Comparison of ENCODE assay signal across 1 cellular context in the genomic region with DNA sequence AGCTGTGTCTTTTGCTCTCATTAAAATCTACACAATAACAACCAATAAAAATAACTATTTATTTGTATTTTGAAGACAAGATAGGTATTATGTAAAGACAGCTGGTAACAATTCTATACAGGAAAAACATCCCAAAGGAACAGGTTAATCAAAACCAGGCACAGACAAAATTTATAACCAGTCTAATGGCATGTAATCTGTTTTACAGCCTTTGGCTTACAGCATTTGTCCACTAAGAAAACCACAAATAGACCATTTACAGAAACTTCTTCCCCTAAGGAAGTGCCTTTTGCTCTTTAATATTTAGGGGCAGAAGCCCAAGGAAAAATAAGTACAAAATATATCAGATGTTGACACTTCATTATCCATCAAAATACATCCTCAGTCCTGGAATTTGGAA.
TF ChIP-seq lines count a peak whose summit lies in the region.

No MANE protein-coding gene starts in this region.

TF ChIP-seq in GM23338, 12 proteins besides CTCF, POLR2A, EP300 and RAD21 (continued from another document):
- TF ChIP-seq, protein P1, sequence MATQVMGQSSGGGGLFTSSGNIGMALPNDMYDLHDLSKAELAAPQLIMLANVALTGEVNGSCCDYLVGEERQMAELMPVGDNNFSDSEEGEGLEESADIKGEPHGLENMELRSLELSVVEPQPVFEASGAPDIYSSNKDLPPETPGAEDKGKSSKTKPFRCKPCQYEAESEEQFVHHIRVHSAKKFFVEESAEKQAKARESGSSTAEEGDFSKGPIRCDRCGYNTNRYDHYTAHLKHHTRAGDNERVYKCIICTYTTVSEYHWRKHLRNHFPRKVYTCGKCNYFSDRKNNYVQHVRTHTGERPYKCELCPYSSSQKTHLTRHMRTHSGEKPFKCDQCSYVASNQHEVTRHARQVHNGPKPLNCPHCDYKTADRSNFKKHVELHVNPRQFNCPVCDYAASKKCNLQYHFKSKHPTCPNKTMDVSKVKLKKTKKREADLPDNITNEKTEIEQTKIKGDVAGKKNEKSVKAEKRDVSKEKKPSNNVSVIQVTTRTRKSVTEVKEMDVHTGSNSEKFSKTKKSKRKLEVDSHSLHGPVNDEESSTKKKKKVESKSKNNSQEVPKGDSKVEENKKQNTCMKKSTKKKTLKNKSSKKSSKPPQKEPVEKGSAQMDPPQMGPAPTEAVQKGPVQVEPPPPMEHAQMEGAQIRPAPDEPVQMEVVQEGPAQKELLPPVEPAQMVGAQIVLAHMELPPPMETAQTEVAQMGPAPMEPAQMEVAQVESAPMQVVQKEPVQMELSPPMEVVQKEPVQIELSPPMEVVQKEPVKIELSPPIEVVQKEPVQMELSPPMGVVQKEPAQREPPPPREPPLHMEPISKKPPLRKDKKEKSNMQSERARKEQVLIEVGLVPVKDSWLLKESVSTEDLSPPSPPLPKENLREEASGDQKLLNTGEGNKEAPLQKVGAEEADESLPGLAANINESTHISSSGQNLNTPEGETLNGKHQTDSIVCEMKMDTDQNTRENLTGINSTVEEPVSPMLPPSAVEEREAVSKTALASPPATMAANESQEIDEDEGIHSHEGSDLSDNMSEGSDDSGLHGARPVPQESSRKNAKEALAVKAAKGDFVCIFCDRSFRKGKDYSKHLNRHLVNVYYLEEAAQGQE (IDR thresholded peaks at IDR 0.05; ENCODE audit: unreplicated experiment), result no peak
- TF ChIP-seq NANOG (IDR thresholded peaks at IDR 0.05; ENCODE audit: borderline replicate concordance), result no peak
- TF ChIP-seq STAT1 (IDR thresholded peaks at IDR 0.05; ENCODE audit: unreplicated experiment), result no peak
- TF ChIP-seq EZH2phosphoT487 (IDR thresholded peaks at IDR 0.05; ENCODE audit: unreplicated experiment), result no peak
- TF ChIP-seq, protein P2, sequence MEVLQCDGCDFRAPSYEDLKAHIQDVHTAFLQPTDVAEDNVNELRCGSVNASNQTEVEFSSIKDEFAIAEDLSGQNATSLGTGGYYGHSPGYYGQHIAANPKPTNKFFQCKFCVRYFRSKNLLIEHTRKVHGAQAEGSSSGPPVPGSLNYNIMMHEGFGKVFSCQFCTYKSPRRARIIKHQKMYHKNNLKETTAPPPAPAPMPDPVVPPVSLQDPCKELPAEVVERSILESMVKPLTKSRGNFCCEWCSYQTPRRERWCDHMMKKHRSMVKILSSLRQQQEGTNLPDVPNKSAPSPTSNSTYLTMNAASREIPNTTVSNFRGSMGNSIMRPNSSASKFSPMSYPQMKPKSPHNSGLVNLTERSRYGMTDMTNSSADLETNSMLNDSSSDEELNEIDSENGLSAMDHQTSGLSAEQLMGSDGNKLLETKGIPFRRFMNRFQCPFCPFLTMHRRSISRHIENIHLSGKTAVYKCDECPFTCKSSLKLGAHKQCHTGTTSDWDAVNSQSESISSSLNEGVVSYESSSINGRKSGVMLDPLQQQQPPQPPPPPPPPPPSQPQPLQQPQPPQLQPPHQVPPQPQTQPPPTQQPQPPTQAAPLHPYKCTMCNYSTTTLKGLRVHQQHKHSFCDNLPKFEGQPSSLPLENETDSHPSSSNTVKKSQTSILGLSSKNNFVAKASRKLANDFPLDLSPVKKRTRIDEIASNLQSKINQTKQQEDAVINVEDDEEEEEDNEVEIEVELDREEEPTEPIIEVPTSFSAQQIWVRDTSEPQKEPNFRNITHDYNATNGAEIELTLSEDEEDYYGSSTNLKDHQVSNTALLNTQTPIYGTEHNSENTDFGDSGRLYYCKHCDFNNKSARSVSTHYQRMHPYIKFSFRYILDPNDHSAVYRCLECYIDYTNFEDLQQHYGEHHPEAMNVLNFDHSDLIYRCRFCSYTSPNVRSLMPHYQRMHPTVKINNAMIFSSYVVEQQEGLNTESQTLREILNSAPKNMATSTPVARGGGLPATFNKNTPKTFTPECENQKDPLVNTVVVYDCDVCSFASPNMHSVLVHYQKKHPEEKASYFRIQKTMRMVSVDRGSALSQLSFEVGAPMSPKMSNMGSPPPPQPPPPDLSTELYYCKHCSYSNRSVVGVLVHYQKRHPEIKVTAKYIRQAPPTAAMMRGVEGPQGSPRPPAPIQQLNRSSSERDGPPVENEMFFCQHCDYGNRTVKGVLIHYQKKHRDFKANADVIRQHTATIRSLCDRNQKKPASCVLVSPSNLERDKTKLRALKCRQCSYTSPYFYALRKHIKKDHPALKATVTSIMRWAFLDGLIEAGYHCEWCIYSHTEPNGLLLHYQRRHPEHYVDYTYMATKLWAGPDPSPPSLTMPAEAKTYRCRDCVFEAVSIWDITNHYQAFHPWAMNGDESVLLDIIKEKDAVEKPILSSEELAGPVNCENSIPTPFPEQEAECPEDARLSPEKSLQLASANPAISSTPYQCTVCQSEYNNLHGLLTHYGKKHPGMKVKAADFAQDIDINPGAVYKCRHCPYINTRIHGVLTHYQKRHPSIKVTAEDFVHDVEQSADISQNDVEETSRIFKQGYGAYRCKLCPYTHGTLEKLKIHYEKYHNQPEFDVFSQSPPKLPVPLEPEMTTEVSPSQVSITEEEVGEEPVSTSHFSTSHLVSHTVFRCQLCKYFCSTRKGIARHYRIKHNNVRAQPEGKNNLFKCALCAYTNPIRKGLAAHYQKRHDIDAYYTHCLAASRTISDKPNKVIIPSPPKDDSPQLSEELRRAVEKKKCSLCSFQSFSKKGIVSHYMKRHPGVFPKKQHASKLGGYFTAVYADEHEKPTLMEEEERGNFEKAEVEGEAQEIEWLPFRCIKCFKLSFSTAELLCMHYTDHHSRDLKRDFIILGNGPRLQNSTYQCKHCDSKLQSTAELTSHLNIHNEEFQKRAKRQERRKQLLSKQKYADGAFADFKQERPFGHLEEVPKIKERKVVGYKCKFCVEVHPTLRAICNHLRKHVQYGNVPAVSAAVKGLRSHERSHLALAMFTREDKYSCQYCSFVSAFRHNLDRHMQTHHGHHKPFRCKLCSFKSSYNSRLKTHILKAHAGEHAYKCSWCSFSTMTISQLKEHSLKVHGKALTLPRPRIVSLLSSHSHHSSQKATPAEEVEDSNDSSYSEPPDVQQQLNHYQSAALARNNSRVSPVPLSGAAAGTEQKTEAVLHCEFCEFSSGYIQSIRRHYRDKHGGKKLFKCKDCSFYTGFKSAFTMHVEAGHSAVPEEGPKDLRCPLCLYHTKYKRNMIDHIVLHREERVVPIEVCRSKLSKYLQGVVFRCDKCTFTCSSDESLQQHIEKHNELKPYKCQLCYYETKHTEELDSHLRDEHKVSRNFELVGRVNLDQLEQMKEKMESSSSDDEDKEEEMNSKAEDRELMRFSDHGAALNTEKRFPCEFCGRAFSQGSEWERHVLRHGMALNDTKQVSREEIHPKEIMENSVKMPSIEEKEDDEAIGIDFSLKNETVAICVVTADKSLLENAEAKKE (CRISPR knock-in tag; IDR thresholded peaks at IDR 0.05), result no peak
- no peak for TF ChIP-seq EZH2 (IDR thresholded peaks at IDR 0.05; ENCODE audit: low read depth, unreplicated experiment)
- TF ChIP-seq ZNF114 (CRISPR knock-in tag; IDR thresholded peaks at IDR 0.05), result no peak
- TF ChIP-seq ZNF331 (CRISPR knock-in tag; IDR thresholded peaks at IDR 0.05; ENCODE audit: low read depth), result no peak
- TF ChIP-seq JUNB (IDR thresholded peaks at IDR 0.05; ENCODE audit: unreplicated experiment), result no peak
- no peak for TF ChIP-seq POLR2AphosphoS5 (IDR thresholded peaks at IDR 0.05; ENCODE audit: low read depth)
TF ChIP-seq in GM23338: peak in this region for 0.
